Comparison of ENCODE assay signal across 1 cellular context in the genomic region with DNA sequence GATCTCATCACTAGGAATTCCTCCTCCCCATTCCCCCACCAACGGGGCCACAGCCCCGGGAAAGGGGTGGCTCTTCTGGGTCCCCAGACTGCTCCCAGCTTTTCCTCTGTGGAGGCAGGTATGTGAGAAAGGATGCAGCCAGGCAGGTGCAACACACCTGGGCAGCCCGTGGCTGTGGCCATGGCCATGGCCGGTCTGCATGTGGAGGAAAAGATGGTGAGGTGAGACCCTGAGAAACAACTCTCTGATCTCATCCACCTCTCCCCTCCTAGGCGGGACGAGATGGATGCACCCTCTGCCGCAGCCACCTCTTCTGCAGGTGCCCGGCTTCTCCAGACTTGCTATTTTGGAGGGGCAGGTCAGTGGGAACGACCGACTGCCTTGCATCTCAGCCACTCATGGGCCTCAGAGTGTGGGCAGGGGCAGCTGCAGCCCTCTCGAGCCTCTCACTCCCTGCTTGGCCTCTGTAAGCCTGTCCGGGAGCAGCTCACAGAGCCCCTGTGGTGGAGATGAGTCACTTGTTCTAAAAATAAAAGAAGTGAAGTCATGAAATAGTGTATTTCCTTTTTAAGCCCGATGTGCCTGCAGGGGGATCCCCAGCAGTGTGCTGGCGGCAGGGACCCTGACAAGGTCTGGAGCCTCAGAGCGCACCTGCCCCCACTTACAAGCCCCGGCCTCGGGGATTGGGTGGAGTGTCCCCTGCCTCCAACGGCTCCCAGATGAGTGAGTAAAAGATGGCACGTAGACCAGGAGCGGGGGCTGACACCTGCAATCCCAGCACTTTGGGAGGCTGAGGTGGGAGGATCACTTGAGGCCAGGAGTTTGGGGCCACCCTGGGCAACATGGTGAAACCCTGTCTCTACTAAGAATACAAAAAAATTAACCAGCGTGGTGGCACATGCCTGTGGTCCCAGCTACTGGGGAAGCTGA.
A peak's percentile ranks its signal among the peaks of the same experiment; 100 is the strongest.
TF ChIP-seq lines count a peak whose summit lies in the region.

No MANE protein-coding gene starts in this region.

TF ChIP-seq in HepG2, 621 proteins besides CTCF, POLR2A, EP300 and RAD21:
- TF ChIP-seq FOSL2 (CRISPR knock-in tag; IDR thresholded peaks at IDR 0.05): peak; percentile 78
- TF ChIP-seq SAP130 (CRISPR knock-in tag; IDR thresholded peaks at IDR 0.05; ENCODE audit: low read depth): 0 out of 2 replicates have a peak, but pooled peaks have one; percentile 12
- no peak for TF ChIP-seq EED (CRISPR knock-in tag; IDR thresholded peaks at IDR 0.05)
- TF ChIP-seq, protein P1, sequence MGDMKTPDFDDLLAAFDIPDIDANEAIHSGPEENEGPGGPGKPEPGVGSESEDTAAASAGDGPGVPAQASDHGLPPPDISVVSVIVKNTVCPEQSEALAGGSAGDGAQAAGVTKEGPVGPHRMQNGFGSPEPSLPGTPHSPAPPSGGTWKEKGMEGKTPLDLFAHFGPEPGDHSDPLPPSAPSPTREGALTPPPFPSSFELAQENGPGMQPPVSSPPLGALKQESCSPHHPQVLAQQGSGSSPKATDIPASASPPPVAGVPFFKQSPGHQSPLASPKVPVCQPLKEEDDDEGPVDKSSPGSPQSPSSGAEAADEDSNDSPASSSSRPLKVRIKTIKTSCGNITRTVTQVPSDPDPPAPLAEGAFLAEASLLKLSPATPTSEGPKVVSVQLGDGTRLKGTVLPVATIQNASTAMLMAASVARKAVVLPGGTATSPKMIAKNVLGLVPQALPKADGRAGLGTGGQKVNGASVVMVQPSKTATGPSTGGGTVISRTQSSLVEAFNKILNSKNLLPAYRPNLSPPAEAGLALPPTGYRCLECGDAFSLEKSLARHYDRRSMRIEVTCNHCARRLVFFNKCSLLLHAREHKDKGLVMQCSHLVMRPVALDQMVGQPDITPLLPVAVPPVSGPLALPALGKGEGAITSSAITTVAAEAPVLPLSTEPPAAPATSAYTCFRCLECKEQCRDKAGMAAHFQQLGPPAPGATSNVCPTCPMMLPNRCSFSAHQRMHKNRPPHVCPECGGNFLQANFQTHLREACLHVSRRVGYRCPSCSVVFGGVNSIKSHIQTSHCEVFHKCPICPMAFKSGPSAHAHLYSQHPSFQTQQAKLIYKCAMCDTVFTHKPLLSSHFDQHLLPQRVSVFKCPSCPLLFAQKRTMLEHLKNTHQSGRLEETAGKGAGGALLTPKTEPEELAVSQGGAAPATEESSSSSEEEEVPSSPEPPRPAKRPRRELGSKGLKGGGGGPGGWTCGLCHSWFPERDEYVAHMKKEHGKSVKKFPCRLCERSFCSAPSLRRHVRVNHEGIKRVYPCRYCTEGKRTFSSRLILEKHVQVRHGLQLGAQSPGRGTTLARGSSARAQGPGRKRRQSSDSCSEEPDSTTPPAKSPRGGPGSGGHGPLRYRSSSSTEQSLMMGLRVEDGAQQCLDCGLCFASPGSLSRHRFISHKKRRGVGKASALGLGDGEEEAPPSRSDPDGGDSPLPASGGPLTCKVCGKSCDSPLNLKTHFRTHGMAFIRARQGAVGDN (CRISPR knock-in tag; IDR thresholded peaks at IDR 0.05): peak; percentile 18; the same call in 1 of the 2 replicates
- TF ChIP-seq HMG20A (CRISPR knock-in tag; IDR thresholded peaks at IDR 0.05; ENCODE audit: borderline replicate concordance): no peak
- TF ChIP-seq, protein P2, sequence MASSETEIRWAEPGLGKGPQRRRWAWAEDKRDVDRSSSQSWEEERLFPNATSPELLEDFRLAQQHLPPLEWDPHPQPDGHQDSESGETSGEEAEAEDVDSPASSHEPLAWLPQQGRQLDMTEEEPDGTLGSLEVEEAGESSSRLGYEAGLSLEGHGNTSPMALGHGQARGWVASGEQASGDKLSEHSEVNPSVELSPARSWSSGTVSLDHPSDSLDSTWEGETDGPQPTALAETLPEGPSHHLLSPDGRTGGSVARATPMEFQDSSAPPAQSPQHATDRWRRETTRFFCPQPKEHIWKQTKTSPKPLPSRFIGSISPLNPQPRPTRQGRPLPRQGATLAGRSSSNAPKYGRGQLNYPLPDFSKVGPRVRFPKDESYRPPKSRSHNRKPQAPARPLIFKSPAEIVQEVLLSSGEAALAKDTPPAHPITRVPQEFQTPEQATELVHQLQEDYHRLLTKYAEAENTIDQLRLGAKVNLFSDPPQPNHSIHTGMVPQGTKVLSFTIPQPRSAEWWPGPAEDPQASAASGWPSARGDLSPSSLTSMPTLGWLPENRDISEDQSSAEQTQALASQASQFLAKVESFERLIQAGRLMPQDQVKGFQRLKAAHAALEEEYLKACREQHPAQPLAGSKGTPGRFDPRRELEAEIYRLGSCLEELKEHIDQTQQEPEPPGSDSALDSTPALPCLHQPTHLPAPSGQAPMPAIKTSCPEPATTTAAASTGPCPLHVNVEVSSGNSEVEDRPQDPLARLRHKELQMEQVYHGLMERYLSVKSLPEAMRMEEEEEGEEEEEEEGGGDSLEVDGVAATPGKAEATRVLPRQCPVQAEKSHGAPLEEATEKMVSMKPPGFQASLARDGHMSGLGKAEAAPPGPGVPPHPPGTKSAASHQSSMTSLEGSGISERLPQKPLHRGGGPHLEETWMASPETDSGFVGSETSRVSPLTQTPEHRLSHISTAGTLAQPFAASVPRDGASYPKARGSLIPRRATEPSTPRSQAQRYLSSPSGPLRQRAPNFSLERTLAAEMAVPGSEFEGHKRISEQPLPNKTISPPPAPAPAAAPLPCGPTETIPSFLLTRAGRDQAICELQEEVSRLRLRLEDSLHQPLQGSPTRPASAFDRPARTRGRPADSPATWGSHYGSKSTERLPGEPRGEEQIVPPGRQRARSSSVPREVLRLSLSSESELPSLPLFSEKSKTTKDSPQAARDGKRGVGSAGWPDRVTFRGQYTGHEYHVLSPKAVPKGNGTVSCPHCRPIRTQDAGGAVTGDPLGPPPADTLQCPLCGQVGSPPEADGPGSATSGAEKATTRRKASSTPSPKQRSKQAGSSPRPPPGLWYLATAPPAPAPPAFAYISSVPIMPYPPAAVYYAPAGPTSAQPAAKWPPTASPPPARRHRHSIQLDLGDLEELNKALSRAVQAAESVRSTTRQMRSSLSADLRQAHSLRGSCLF (CRISPR knock-in tag; IDR thresholded peaks at IDR 0.05; ENCODE audit: borderline replicate concordance): no peak
- no peak for TF ChIP-seq NFKBIZ (CRISPR knock-in tag; IDR thresholded peaks at IDR 0.05)
- no peak for TF ChIP-seq GZF1 (CRISPR knock-in tag; IDR thresholded peaks at IDR 0.05)
- no peak for TF ChIP-seq FOXP1 (IDR thresholded peaks at IDR 0.05)
- no peak for TF ChIP-seq FOXP1 (CRISPR knock-in tag; IDR thresholded peaks at IDR 0.05)
- no peak for TF ChIP-seq ZSCAN20 (CRISPR knock-in tag; IDR thresholded peaks at IDR 0.05; ENCODE audit: borderline replicate concordance)
